17 cellular contexts compared by ENCODE assay signal in the genomic region with DNA sequence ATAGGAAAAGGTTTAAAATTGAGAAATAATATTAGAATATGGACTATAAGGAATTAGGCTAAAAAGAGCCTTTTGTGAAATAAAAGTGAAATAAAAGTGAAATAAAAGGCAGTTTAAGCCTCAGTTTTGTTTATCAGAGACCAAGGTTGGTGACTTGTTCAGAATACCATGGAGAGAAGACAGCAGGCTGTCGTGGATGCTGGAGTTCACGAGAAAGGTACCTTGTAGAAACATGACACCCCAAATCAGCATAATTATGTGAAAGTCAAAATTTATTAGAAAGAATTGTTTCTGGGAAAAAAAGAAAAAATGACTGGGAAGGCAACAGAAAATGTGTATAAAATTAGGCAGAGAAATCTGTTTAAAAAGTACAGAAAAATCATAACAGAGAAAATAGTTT. TPM values are rescaled to one million over a fixed set of nuclear protein-coding genes. Genes with fewer than 3 reads are reported as not detected.
DNase-seq lines count a peak whose midpoint lies in the region; ATAC-seq and TF ChIP-seq lines count a peak whose summit lies in the region.
"Had no signal": no experiment of that assay in that cellular context is flagged by ENCODE, and none has a peak within 500 bp of the region (broad histone marks: within the 10 kb centered on the region; RNA-seq: fewer than 3 reads in every experiment).

No MANE protein-coding gene starts in this region.

- H3K79me2 ChIP-seq in ACC112 (ENCODE audit: control insufficient read depth, insufficient read depth, low read length, unreplicated experiment), result no peaks in the 10 kb centered on the region
- no peaks in the 10 kb centered on the region for H3K79me2 ChIP-seq in hepatocyte
- no peaks in the 10 kb centered on the region for H3K79me2 ChIP-seq in GM23338 (replicated peaks; ENCODE audit: insufficient read depth)

- 76% methylated on average over 2 of the region's 2 CpGs for WGBS in hepatocyte (ENCODE audit: low lambda C conversion rate, missing lambda C conversion rate)

- H4K20me1 ChIP-seq in hepatocyte (ENCODE audit: insufficient read depth, poor library complexity, severe bottlenecking) (no peaks in the 10 kb centered on the region), GM23338 (replicated peaks; ENCODE audit: insufficient read depth) (no peaks in the 10 kb centered on the region)

- H3K36me3 Mint-ChIP-seq in activated B cell treated with CpG ODN at 0.5 μM for 24 hours (ENCODE audit: low read depth) (peaks cover 2% of the 10 kb centered on the region), GM23338 (ENCODE audit: low read depth) (no peaks in the 10 kb centered on the region)

- TF ChIP-seq CTCF in activated B cell treated with CpG ODN at 0.5 μM for 24 hours (IDR thresholded peaks at IDR 0.05) (no peak), hepatocyte (IDR thresholded peaks at IDR 0.05; ENCODE audit: poor library complexity) (no peak), GM23338 (conservative IDR thresholded peaks at IDR 0.05; ENCODE audit: low read depth in 2 of 2) (no peak)

- H3K27ac Mint-ChIP-seq in activated B cell treated with CpG ODN at 0.5 μM for 24 hours (peak overlapping the region; percentile 70), GM23338 (no peak overlapping the region)

- H3K4me3 ChIP-seq in ACC112 (ENCODE audit: low read depth, low read length), result peak overlapping the region; percentile 43
- H3K4me3 ChIP-seq in hepatocyte, result no peak overlapping the region
- H3K4me3 ChIP-seq in GM23338, result no peak overlapping the region
- H3K4me3 ChIP-seq: ovary, transverse colon had no signal

- POLR2A ChIA-PET in activated B cell treated with CpG ODN at 0.5 μM for 24 hours (lab: Charles Lee), result interaction anchor here (0.6 to 1.3 kb wide), 4 partner anchors 71 to 92 kb away, joined by 3 to 5 read pairs (median 4); no protein-coding TSS in a partner anchor

- peak; percentile 52 for TF ChIP-seq POLR2A in GM18505 (IDR thresholded peaks at IDR 0.05; ENCODE audit: borderline replicate concordance, extremely low read depth, insufficient read depth, insufficient read length)

- peak overlapping the region; percentile 35 for H3K4me3 Mint-ChIP-seq in activated B cell treated with CpG ODN at 0.5 μM for 24 hours
- no peak overlapping the region for H3K4me3 Mint-ChIP-seq in GM23338

- no peaks in the 10 kb centered on the region for H3F3A ChIP-seq in GM23338 (replicated peaks; ENCODE audit: low read depth)

- H2AFZ ChIP-seq in ACC112 (ENCODE audit: low read length, unreplicated experiment), result peak overlapping the region; percentile 6
- H2AFZ ChIP-seq in hepatocyte, result peak overlapping the region; percentile 8
- no peak overlapping the region for H2AFZ ChIP-seq in GM23338

- H3K27me3 ChIP-seq in ACC112 (ENCODE audit: insufficient read depth, low read length), result no peaks in the 10 kb centered on the region
- H3K27me3 ChIP-seq in hepatocyte, result no peaks in the 10 kb centered on the region
- no peaks in the 10 kb centered on the region for H3K27me3 ChIP-seq in GM23338 (ENCODE audit: insufficient read depth)
- H3K27me3 ChIP-seq: ovary, transverse colon had no signal

- H3K9me3 ChIP-seq in hepatocyte (ENCODE audit: low read depth), result no peaks in the 10 kb centered on the region
- H3K9me3 ChIP-seq: ovary, transverse colon had no signal

- H3K27ac ChIP-seq in ACC112 (ENCODE audit: low read depth, low read length) (peak overlapping the region; percentile 95), hepatocyte (peak overlapping the region; percentile 33), GM23338 (ENCODE audit: low read depth) (no peak overlapping the region)
- H3K27ac ChIP-seq: ovary, transverse colon had no signal

- H3K9me2 ChIP-seq in hepatocyte (replicated peaks; ENCODE audit: insufficient read depth) (no peaks in the 10 kb centered on the region), GM23338 (ENCODE audit: insufficient read depth) (no peaks in the 10 kb centered on the region)

- CTCF ChIA-PET in activated B cell treated with CpG ODN at 0.5 μM for 24 hours (lab: Charles Lee), result no interaction called here

- H3K4me2 ChIP-seq in hepatocyte (peak overlapping the region; percentile 51), GM23338 (no peak overlapping the region)

- H3K27me3 Mint-ChIP-seq in activated B cell treated with CpG ODN at 0.5 μM for 24 hours (peaks cover 3% of the 10 kb centered on the region), GM23338 (ENCODE audit: insufficient read depth, low read depth, poor library complexity) (no peaks in the 10 kb centered on the region)

- H3K4me1 Mint-ChIP-seq in activated B cell treated with CpG ODN at 0.5 μM for 24 hours, result peaks cover 65% of the 10 kb centered on the region
- H3K4me1 Mint-ChIP-seq in GM23338, result peaks cover 24% of the 10 kb centered on the region

- no peak for ATAC-seq in GM18505 (IDR thresholded peaks at IDR 0.05; ENCODE audit: unreplicated experiment)
- ATAC-seq in activated B cell treated with CpG ODN at 0.5 μM for 24 hours (ENCODE audit: low read depth), result no peak
- ATAC-seq in GM23338, result no peak
- ATAC-seq: Right ventricle myocardium inferior had no signal

- H3K36me3 ChIP-seq in ACC112 (ENCODE audit: insufficient read depth, low read length), result no peaks in the 10 kb centered on the region
- no peaks in the 10 kb centered on the region for H3K36me3 ChIP-seq in hepatocyte (replicated peaks; ENCODE audit: insufficient read depth, low read depth)
- no peaks in the 10 kb centered on the region for H3K36me3 ChIP-seq in GM23338 (ENCODE audit: insufficient read depth)
- H3K36me3 ChIP-seq: ovary, transverse colon had no signal

- intact Hi-C loops in activated B cell treated with CpG ODN at 0.5 μM for 24 hours (cut with micrococcal nuclease), result no loop called here

- H3K9me3 Mint-ChIP-seq in activated B cell treated with CpG ODN at 0.5 μM for 24 hours (no peaks in the 10 kb centered on the region), GM23338 (no peaks in the 10 kb centered on the region)

- no peak for DNase-seq in activated B cell treated with CpG ODN at 0.5 μM for 24 hours
- no peak for DNase-seq in hepatocyte (ENCODE audit: low spot score)
- no peak for DNase-seq in GM23338 (ENCODE audit: low spot score)
- no peak for DNase-seq in EL
- DNase-seq in stimulated activated CD4-positive, alpha-beta T cell treated with anti-CD3 and anti-CD28 coated beads, Interleukin-15, amount 100 ng/mL, for 24 hours, result no peak
- no peak for DNase-seq in OCI-M1 (lab: John Stamatoyannopoulos, UW)
- DNase-seq: DMS153; KBM-7; mesendoderm; NCI-H146; NCI-H526; ovary; stimulated activated CD4-positive, alpha-beta T cell treated with anti-CD3 and anti-CD28 coated beads, Interleukin-12 subunit alpha, Interleukin-12 subunit beta, amount 100 ng/mL, for 4 hours; transverse colon had no signal

- H3K4me1 ChIP-seq in ACC112 (ENCODE audit: control insufficient read depth, insufficient read depth, low read length, unreplicated experiment) (peaks cover 61% of the 10 kb centered on the region), hepatocyte (ENCODE audit: insufficient read depth) (no peaks in the 10 kb centered on the region), GM23338 (ENCODE audit: insufficient read depth) (peaks cover 21% of the 10 kb centered on the region)
- H3K4me1 ChIP-seq: transverse colon had no signal

TF ChIP-seq in GM23338, 12 proteins besides CTCF, POLR2A, EP300 and RAD21:
- no peak for TF ChIP-seq EZH2 (IDR thresholded peaks at IDR 0.05; ENCODE audit: low read depth, unreplicated experiment)
- TF ChIP-seq, protein P1, sequence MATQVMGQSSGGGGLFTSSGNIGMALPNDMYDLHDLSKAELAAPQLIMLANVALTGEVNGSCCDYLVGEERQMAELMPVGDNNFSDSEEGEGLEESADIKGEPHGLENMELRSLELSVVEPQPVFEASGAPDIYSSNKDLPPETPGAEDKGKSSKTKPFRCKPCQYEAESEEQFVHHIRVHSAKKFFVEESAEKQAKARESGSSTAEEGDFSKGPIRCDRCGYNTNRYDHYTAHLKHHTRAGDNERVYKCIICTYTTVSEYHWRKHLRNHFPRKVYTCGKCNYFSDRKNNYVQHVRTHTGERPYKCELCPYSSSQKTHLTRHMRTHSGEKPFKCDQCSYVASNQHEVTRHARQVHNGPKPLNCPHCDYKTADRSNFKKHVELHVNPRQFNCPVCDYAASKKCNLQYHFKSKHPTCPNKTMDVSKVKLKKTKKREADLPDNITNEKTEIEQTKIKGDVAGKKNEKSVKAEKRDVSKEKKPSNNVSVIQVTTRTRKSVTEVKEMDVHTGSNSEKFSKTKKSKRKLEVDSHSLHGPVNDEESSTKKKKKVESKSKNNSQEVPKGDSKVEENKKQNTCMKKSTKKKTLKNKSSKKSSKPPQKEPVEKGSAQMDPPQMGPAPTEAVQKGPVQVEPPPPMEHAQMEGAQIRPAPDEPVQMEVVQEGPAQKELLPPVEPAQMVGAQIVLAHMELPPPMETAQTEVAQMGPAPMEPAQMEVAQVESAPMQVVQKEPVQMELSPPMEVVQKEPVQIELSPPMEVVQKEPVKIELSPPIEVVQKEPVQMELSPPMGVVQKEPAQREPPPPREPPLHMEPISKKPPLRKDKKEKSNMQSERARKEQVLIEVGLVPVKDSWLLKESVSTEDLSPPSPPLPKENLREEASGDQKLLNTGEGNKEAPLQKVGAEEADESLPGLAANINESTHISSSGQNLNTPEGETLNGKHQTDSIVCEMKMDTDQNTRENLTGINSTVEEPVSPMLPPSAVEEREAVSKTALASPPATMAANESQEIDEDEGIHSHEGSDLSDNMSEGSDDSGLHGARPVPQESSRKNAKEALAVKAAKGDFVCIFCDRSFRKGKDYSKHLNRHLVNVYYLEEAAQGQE (IDR thresholded peaks at IDR 0.05; ENCODE audit: unreplicated experiment), result no peak
- TF ChIP-seq CREB1 (CRISPR knock-in tag; IDR thresholded peaks at IDR 0.05; ENCODE audit: low read depth), result no peak
- TF ChIP-seq NANOG (IDR thresholded peaks at IDR 0.05; ENCODE audit: borderline replicate concordance), result no peak
- TF ChIP-seq EZH2phosphoT487 (IDR thresholded peaks at IDR 0.05; ENCODE audit: unreplicated experiment), result no peak
TF ChIP-seq in GM23338: peak in this region for 0.

RNA-seq across cellular contexts. Expression of gene SPAG16, which starts 46.5 kb away (rescaled TPM):
- total RNA-seq in activated B cell treated with CpG ODN at 0.5 μM for 24 hours (11.2 and 11.5 TPM in 2 replicates), hepatocyte (55.7 and 56.9 TPM in 2 replicates)
- polyA plus RNA-seq in hepatocyte (44.3 and 52.1 TPM in 2 replicates), GM23338 (2016; fragmentation: Nextera tagmentation; extraction: Ambion mirVana) (41.4 and 47.8 TPM in 2 replicates)
- total RNA-seq in GM23338 (2014; rRNA removed; shearing (Covaris generic)), result 19.7 and 20.2 TPM in 2 replicates
